In the genomic region with DNA sequence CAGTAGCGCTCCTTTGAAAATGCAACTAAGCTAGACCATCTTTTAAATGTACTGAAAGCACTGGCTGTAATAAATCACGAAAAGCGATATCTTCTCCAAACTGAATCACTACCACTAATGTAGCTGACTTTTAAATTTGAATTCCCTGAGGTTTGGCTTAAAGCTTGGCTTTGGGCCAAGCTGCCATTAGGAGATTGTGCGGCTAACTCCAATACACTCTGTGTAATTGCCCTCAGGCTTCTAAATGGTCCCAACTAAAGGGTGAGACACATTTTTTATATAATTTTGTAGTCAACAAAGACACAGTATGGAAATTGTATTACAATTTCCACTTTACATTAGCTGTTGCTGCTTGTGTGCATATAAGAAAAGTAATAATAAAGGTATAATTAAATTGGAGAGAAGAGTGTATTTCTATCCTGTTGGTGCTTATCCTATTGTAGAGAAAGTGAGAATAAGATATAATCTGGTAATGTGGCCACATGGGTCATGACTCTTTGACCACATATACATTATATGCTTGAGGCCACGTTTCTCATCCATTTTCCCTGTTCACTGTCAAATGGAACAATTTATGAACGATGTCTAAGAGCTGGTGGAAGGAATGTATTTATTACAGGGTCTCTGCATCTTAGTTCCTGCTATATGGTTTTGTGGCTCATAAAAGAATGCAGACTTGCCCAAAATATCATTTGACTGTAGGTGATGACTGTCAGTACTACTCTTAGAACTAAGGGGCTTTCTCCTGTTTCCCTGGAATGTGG, we compare ENCODE assay signal across 10 cellular contexts.
DNase-seq lines count a peak whose midpoint lies in the region; ATAC-seq and TF ChIP-seq lines count a peak whose summit lies in the region.
"Had no signal": no experiment of that assay in that cellular context is flagged by ENCODE, and none has a peak within 500 bp of the region (broad histone marks: within the 10 kb centered on the region; RNA-seq: fewer than 3 reads in every experiment).

No MANE protein-coding gene starts in this region.

- peak overlapping the region; percentile 72 for H2AFZ ChIP-seq in neural progenitor cell (replicated peaks)

- H3K36me3 ChIP-seq in HAP-1 (replicated peaks) (no peaks in the 10 kb centered on the region), neural progenitor cell (no peaks in the 10 kb centered on the region)
- H3K36me3 ChIP-seq: tibial nerve had no signal

- TF ChIP-seq CTCF in WI38 (IDR thresholded peaks at IDR 0.05; ENCODE audit: low read depth, low read length) (no peak), neural progenitor cell (IDR thresholded peaks at IDR 0.05) (no peak)

- H3K9ac ChIP-seq in neural progenitor cell, result no peak overlapping the region

- no peak overlapping the region for H3K4me3 Mint-ChIP-seq in neural progenitor cell
- H3K4me3 Mint-ChIP-seq: effector memory CD8-positive, alpha-beta T cell; T-helper 1 cell treated with Interleukin-12 subunit alpha and Interleukin-12 subunit beta and Interleukin-4 antibody, amounts not matched to agents 30 μg/mL and 1 μg/mL, for 36 hours had no signal

- no peak overlapping the region for H3K4me2 ChIP-seq in neural progenitor cell

- DNase-seq in HAP-1 (ENCODE audit: low spot score in 2 of 2) (peak; percentile 52 to 69), NCI-H2107 treated with DMSO at 0.1 percent for 48 hours (lab: John Stamatoyannopoulos, UW; ENCODE audit: unreplicated experiment) (peak; percentile 82), neural progenitor cell (ENCODE audit: low spot score) (no peak)
- no peak for DNase-seq in effector CD8-positive, alpha-beta T cell (lab: John Stamatoyannopoulos, UW)
- DNase-seq: effector memory CD8-positive, alpha-beta T cell had no signal

- H3K27ac ChIP-seq in neural progenitor cell, result no peak overlapping the region
- H3K27ac ChIP-seq: tibial nerve had no signal

- peaks cover 27% of the 10 kb centered on the region for H3K4me1 Mint-ChIP-seq in neural progenitor cell

- H3K9me3 ChIP-seq in HAP-1 (no peaks in the 10 kb centered on the region), neural progenitor cell (ENCODE audit: low read depth) (no peaks in the 10 kb centered on the region)
- H3K9me3 ChIP-seq: tibial nerve had no signal

- H3K9me3 Mint-ChIP-seq in neural progenitor cell, result no peaks in the 10 kb centered on the region

- in situ Hi-C loops in HAP-1 (cut with MboI; ENCODE audit: low sequenced_read_pairs), result no loop called here

- H3K27me3 ChIP-seq in HAP-1 (ENCODE audit: low read depth) (peaks cover 7% of the 10 kb centered on the region), neural progenitor cell (no peaks in the 10 kb centered on the region)
- H3K27me3 ChIP-seq: tibial nerve had no signal

- H4K20me1 ChIP-seq in neural progenitor cell (ENCODE audit: low read depth), result no peaks in the 10 kb centered on the region

- H3K79me2 ChIP-seq in neural progenitor cell (ENCODE audit: low read depth), result no peaks in the 10 kb centered on the region

- no peaks in the 10 kb centered on the region for H3K27me3 Mint-ChIP-seq in neural progenitor cell (ENCODE audit: insufficient read depth, low read depth)
- H3K27me3 Mint-ChIP-seq: effector memory CD8-positive, alpha-beta T cell had no signal

- peaks cover 12% of the 10 kb centered on the region for H3K4me1 ChIP-seq in HAP-1
- peaks cover 25% of the 10 kb centered on the region for H3K4me1 ChIP-seq in neural progenitor cell

- H3K27ac Mint-ChIP-seq in neural progenitor cell, result no peak overlapping the region
- H3K27ac Mint-ChIP-seq: effector memory CD8-positive, alpha-beta T cell; T-helper 1 cell treated with Interleukin-12 subunit alpha and Interleukin-12 subunit beta and Interleukin-4 antibody, amounts not matched to agents 30 μg/mL and 1 μg/mL, for 36 hours had no signal

- H3K36me3 Mint-ChIP-seq in neural progenitor cell, result no peaks in the 10 kb centered on the region

- no peak for ATAC-seq in HG02884 (IDR thresholded peaks at IDR 0.05; ENCODE audit: unreplicated experiment)
- no peak for ATAC-seq in HG03457 (IDR thresholded peaks at IDR 0.05; ENCODE audit: unreplicated experiment)
- ATAC-seq: effector memory CD8-positive, alpha-beta T cell had no signal

- peaks cover 2% of the 10 kb centered on the region for H3F3A ChIP-seq in neural progenitor cell (ENCODE audit: low read depth)

- H3K4me3 ChIP-seq in HAP-1 (no peak overlapping the region), WI38 (ENCODE audit: low read depth, low read length) (peak overlapping the region; percentile 0; the same call in 1 of the 2 replicates), neural progenitor cell (no peak overlapping the region)
- H3K4me3 ChIP-seq: tibial nerve had no signal

Comparison
In these comparisons a context has a peak if more than half of its experiments do, and no peak if none do; other contexts are left out.
1. DNase-seq: peak in HAP-1 (2 of 2) and NCI-H2107 treated with DMSO at 0.1 percent for 48 hours (single experiment); none in neural progenitor cell (single experiment) and effector CD8-positive, alpha-beta T cell (single experiment).